8 cellular contexts compared by ENCODE assay signal in genomic region chr11:8267831-8268529, GRCh38. TPM values are rescaled to one million over a fixed set of nuclear protein-coding genes. Genes with fewer than 3 reads are reported as not detected.
DNase-seq lines count a peak whose midpoint lies in the region; ATAC-seq and TF ChIP-seq lines count a peak whose summit lies in the region.
"Had no signal": no experiment of that assay in that cellular context is flagged by ENCODE, and none has a peak within 500 bp of the region (broad histone marks: within the 10 kb centered on the region; RNA-seq: fewer than 3 reads in every experiment).

No MANE protein-coding gene starts in this region.

- H3K4me3 ChIP-seq in HAP-1 (peak overlapping the region; percentile 20), right atrium auricular region (peak overlapping the region; percentile 20 to 52), skeletal muscle cell (ENCODE audit: low read depth, low read length) (peak overlapping the region; percentile 27), SJCRH30 (no peak overlapping the region)

- H3K27ac ChIP-seq in right atrium auricular region (no peak overlapping the region), SJCRH30 (no peak overlapping the region)
- H3K27ac ChIP-seq: epithelial cell of prostate had no signal

- in situ Hi-C loops in HAP-1 (cut with MboI; ENCODE audit: low sequenced_read_pairs): no loop called here

- no peak for TF ChIP-seq CTCF in right atrium auricular region (IDR thresholded peaks at IDR 0.05)

- POLR2A ChIA-PET in activated CD4-positive, alpha-beta memory T cell treated with anti-CD3 and anti-CD28 coated beads, Interleukin-2, amount 10 ng/mL, durations not matched to agents 7 days and 5 days (lab: Charles Lee): no interaction called here

- H3K4me1 ChIP-seq in HAP-1 (peaks cover 19% of the 10 kb centered on the region), right atrium auricular region (peaks cover 0 to 24% of the 10 kb centered on the region in 2 donors), SJCRH30 (peaks cover 3% of the 10 kb centered on the region; the same call in 1 of the 2 replicates)

- peaks cover 14% of the 10 kb centered on the region for H3K27me3 ChIP-seq in HAP-1 (ENCODE audit: low read depth)
- no peaks in the 10 kb centered on the region for H3K27me3 ChIP-seq in right atrium auricular region
- no peaks in the 10 kb centered on the region for H3K27me3 ChIP-seq in SJCRH30

- CTCF ChIA-PET in activated CD4-positive, alpha-beta memory T cell treated with anti-CD3 and anti-CD28 coated beads, Interleukin-2, amount 10 ng/mL, durations not matched to agents 7 days and 5 days (lab: Charles Lee): no interaction called here

- ATAC-seq in HG02642 (IDR thresholded peaks at IDR 0.05; ENCODE audit: poor library complexity, unreplicated experiment): no peak

- no peak overlapping the region for H3K27ac Mint-ChIP-seq in activated CD4-positive, alpha-beta memory T cell treated with anti-CD3 and anti-CD28 coated beads, Interleukin-2, amount 10 ng/mL, durations not matched to agents 7 days and 5 days

- H3K4me1 Mint-ChIP-seq in activated CD4-positive, alpha-beta memory T cell treated with anti-CD3 and anti-CD28 coated beads, Interleukin-2, amount 10 ng/mL, durations not matched to agents 7 days and 5 days: peaks cover 12% of the 10 kb centered on the region

- H3K9me3 ChIP-seq in HAP-1 (no peaks in the 10 kb centered on the region), right atrium auricular region (no peaks in the 10 kb centered on the region), SJCRH30 (replicated peaks) (no peaks in the 10 kb centered on the region)

- no peaks in the 10 kb centered on the region for H3K36me3 Mint-ChIP-seq in activated CD4-positive, alpha-beta memory T cell treated with anti-CD3 and anti-CD28 coated beads, Interleukin-2, amount 10 ng/mL, durations not matched to agents 7 days and 5 days (ENCODE audit: low read depth)

- H3K36me3 ChIP-seq in HAP-1 (replicated peaks): no peaks in the 10 kb centered on the region
- H3K36me3 ChIP-seq in right atrium auricular region: no peaks in the 10 kb centered on the region
- H3K36me3 ChIP-seq in SJCRH30: no peaks in the 10 kb centered on the region

- peaks cover 76% of the 10 kb centered on the region for H3K27me3 Mint-ChIP-seq in activated CD4-positive, alpha-beta memory T cell treated with anti-CD3 and anti-CD28 coated beads, Interleukin-2, amount 10 ng/mL, durations not matched to agents 7 days and 5 days

- DNase-seq in HAP-1 (ENCODE audit: low spot score in 2 of 2) (peak in 1 of 2 experiments; percentile 41), right atrium auricular region (ENCODE audit: low spot score) (no peak), skeletal muscle cell (ENCODE audit: low read depth) (no peak), SJCRH30 (no peak), NCI-H146 (lab: John Stamatoyannopoulos, UW) (no peak)
- DNase-seq in activated CD4-positive, alpha-beta memory T cell treated with anti-CD3 and anti-CD28 coated beads, Interleukin-2, amount 10 ng/mL, durations not matched to agents 7 days and 5 days: peak; percentile 23

- no peaks in the 10 kb centered on the region for H3K9me3 Mint-ChIP-seq in activated CD4-positive, alpha-beta memory T cell treated with anti-CD3 and anti-CD28 coated beads, Interleukin-2, amount 10 ng/mL, durations not matched to agents 7 days and 5 days

- H3K4me3 Mint-ChIP-seq in activated CD4-positive, alpha-beta memory T cell treated with anti-CD3 and anti-CD28 coated beads, Interleukin-2, amount 10 ng/mL, durations not matched to agents 7 days and 5 days: no peak overlapping the region

RNA-seq across cellular contexts. Expression of gene LMO1, which starts 4.3 kb away (rescaled TPM):
- total RNA-seq in activated CD4-positive, alpha-beta memory T cell treated with anti-CD3 and anti-CD28 coated beads, Interleukin-2, amount 10 ng/mL, durations not matched to agents 7 days and 5 days: not detected
- total RNA-seq in right atrium auricular region: not detected
- 0.20 and 0.24 TPM in 2 replicates for total RNA-seq in SJCRH30 (2014; rRNA removed; shearing (Covaris generic))
